17 cellular contexts compared by ENCODE assay signal in the genomic region with DNA sequence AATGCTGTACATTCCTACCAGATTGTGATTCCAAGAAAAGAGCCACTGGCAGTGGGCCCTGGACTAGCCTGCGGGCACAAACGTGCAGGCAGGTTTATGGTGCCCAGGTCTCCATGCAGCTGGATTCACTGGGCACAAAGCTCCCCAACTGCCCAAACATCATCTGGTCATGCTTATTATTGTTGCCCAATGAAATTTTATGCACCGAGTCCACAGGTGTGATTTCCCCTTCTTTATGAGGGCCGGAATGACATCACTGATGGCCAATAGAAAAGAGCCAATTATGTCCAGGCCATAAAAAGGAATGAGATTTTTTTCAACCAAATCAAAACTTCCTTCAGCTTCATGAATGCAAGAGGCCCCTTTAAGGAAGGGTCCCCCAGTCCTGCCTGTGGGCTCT.
"Had no signal": no experiment of that assay in that cellular context is flagged by ENCODE, and none has a peak within 500 bp of the region (broad histone marks: within the 10 kb centered on the region; RNA-seq: fewer than 3 reads in every experiment).

No MANE protein-coding gene starts in this region.

- H3K27ac ChIP-seq: adrenal gland had no signal

- H3K9me3 ChIP-seq: adrenal gland had no signal

- H3K4me3 ChIP-seq: adrenal gland had no signal

- ATAC-seq: activated CD8-positive, alpha-beta T cell treated with anti-CD3 and anti-CD28 coated beads, Interleukin-2, amount 10 ng/mL, durations not matched to agents 7 days and 5 days; T-helper 17 cell had no signal

- H3K27me3 Mint-ChIP-seq: activated naive CD8-positive, alpha-beta T cell treated with anti-CD3 and anti-CD28 coated beads, Interleukin-2, amount 10 ng/mL, durations not matched to agents 7 days and 5 days; T-helper 17 cell had no signal

- H3K4me3 Mint-ChIP-seq: activated CD8-positive, alpha-beta T cell treated with anti-CD3 and anti-CD28 coated beads, Interleukin-2, amount 10 ng/mL, durations not matched to agents 7 days and 5 days; activated naive CD8-positive, alpha-beta T cell treated with anti-CD3 and anti-CD28 coated beads, Interleukin-2, amount 10 ng/mL, durations not matched to agents 7 days and 5 days; T-helper 17 cell; WTC11 had no signal

- H3K36me3 ChIP-seq: adrenal gland had no signal

- H3K27ac Mint-ChIP-seq: activated CD8-positive, alpha-beta T cell treated with anti-CD3 and anti-CD28 coated beads, Interleukin-2, amount 10 ng/mL, durations not matched to agents 7 days and 5 days; activated naive CD8-positive, alpha-beta T cell treated with anti-CD3 and anti-CD28 coated beads, Interleukin-2, amount 10 ng/mL, durations not matched to agents 7 days and 5 days; T-helper 17 cell; WTC11 had no signal

- DNase-seq: activated CD4-positive, alpha-beta T cell treated with anti-CD3 and anti-CD28 coated beads for 48 hours; activated CD4-positive, alpha-beta T cell treated with anti-CD3 and anti-CD28 coated beads, Interleukin-2, amount 50 U/mL, for 4 hours; activated CD4-positive, CD25-positive, alpha-beta regulatory T cell treated with anti-CD3 and anti-CD28 coated beads, Interleukin-2, amount 50 U/mL, for 72 hours; activated CD8-positive, alpha-beta memory T cell treated with anti-CD3 and anti-CD28 coated beads, Interleukin-2, amount 50 U/mL, for 48 hours; activated CD8-positive, alpha-beta T cell treated with anti-CD3 and anti-CD28 coated beads, Interleukin-2, amount 10 ng/mL, durations not matched to agents 7 days and 5 days; activated naive CD4-positive, alpha-beta T cell treated with anti-CD3 and anti-CD28 coated beads, Interleukin-2, amount 50 U/mL, for 16 hours; activated naive CD8-positive, alpha-beta T cell treated with anti-CD3 and anti-CD28 coated beads, Interleukin-2, amount 10 ng/mL, durations not matched to agents 7 days and 5 days; activated T-cell treated with anti-CD3 and anti-CD28 coated beads, Interleukin-2, amount 50 U/mL, for 1 hour; adrenal gland; anterior cingulate cortex; cerebellar nuclear complex; NCI-H1436 treated with DMSO at 0.1 percent for 48 hours; NCI-H446; SIG-M5; T-helper 17 cell; T-helper 9 cell had no signal

- H3K9me3 Mint-ChIP-seq: activated naive CD8-positive, alpha-beta T cell treated with anti-CD3 and anti-CD28 coated beads, Interleukin-2, amount 10 ng/mL, durations not matched to agents 7 days and 5 days; WTC11 had no signal

- H3K4me1 Mint-ChIP-seq: activated naive CD8-positive, alpha-beta T cell treated with anti-CD3 and anti-CD28 coated beads, Interleukin-2, amount 10 ng/mL, durations not matched to agents 7 days and 5 days; WTC11 had no signal

- H3K27me3 ChIP-seq: adrenal gland had no signal
